ENCODE assay signal across 29 cellular contexts in the genomic region with DNA sequence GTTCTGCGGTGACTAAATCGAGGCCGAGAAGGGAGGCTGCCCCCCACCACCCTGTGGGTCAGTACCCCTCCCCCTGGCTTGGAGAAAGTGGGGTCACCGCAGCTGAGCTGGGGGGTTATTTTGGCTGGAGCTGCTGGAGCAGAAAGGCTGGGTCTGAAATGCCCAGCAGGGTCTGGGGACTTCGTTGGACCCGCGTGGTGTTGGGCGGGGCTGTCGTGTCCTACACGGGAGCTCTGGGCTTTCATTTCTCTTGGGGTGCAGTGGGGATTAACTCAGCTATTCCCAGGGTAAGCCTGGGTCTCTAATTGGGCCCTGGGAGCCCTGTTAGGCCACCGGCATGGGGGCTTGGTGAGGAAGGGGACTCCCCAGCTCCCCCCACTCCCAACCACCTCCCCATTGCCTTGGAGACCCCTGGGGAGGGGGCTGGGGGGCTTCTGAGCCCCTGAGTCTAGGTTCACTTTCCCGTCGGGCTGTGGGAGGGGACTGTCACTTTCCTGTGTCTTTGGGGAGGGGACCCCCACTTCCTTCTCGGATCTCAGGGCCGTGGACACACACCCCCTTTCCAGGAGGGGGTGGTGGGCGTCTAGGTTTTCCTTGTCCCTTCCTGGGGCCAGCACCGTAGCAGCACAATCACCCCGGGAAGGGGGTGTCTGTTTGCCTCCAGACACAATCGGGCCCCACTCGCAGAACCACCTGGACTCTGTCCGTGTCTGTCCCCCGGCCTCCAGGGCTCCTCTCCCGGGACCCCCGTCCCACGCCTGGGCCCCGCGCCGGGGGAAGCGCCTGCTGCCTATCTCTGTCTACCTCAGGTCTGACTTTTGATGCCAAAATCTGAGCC. TPM values are rescaled to one million over a fixed set of nuclear protein-coding genes. Genes with fewer than 3 reads are reported as not detected.
"Had no signal": no experiment of that assay in that cellular context is flagged by ENCODE, and none has a peak within 500 bp of the region (broad histone marks: within the 10 kb centered on the region; RNA-seq: fewer than 3 reads in every experiment).

No MANE protein-coding gene starts in this region.

- H3K4me1 ChIP-seq: breast epithelium, heart right ventricle, left lung, lower lobe of right lung, right lobe of liver, tibial nerve had no signal

- ATAC-seq: activated CD8-positive, alpha-beta T cell treated with anti-CD3 and anti-CD28 coated beads for 36 hours; activated naive CD4-positive, alpha-beta T cell treated with anti-CD3 and anti-CD28 coated beads, Interleukin-2, amount 50 U/mL, for 72 hours; left lung; lower lobe of right lung; right lobe of liver had no signal

- H3K27me3 ChIP-seq: breast epithelium, heart right ventricle, left lung, neutrophil, right lobe of liver, tibial nerve had no signal

- H3K27ac ChIP-seq: breast epithelium, heart right ventricle, left lung, lower lobe of right lung, neutrophil, right lobe of liver, tibial nerve had no signal

- H3K4me3 ChIP-seq: breast epithelium, heart right ventricle, left lung, lower lobe of right lung, right lobe of liver, tibial nerve had no signal

- DNase-seq: activated B cell treated with CpG ODN at 0.5 μM for 24 hours; activated CD4-positive, alpha-beta T cell treated with anti-CD3 and anti-CD28 coated beads, Interleukin-2, amount 50 U/mL, for 1 hour; activated CD8-positive, alpha-beta T cell treated with anti-CD3 and anti-CD28 coated beads for 36 hours; activated T-cell treated with anti-CD3 and anti-CD28 coated beads, Interleukin-2, amount 50 U/mL, for 48 hours; endodermal cell; foreskin fibroblast; heart right ventricle; left lung; lower lobe of right lung; mesendoderm; stimulated activated CD4-positive, alpha-beta T cell treated with anti-CD3 and anti-CD28 coated beads, Interleukin-4, amount 100 ng/mL, for 4 hours; stimulated activated CD8-positive, alpha-beta memory T cell treated with anti-CD3 and anti-CD28 coated beads, Interleukin-4, amount 100 ng/mL, for 48 hours; stimulated activated naive CD4-positive, alpha-beta T cell; T-helper 1 cell had no signal

RNA-seq across cellular contexts. Expression of a gene that starts 26.3 kb away (rescaled TPM):
- total RNA-seq: activated T-helper 2 cell treated with anti-CD3 and anti-CD28 coated beads, Interferon-gamma antibody, Interleukin-2, Interleukin-4, amounts not matched to agents 10 μg/mL and 5 μg/mL and 100 μg/mL, durations not matched to agents 14 hours and 24 hours and 36 hours; esophagus mucosa; natural killer cell treated with Interleukin-12 subunit alpha and Interleukin-12 subunit beta and Interleukin-15 and Interleukin-18, amount 100 ng/mL, for 72 hours; skeletal muscle tissue; urinary bladder had no signal

RNA-seq across cellular contexts. Expression of a gene that starts 47.4 kb away (rescaled TPM):
- total RNA-seq: activated B cell treated with CpG ODN at 0.5 μM for 24 hours; activated CD8-positive, alpha-beta T cell treated with anti-CD3 and anti-CD28 coated beads for 36 hours; activated naive CD4-positive, alpha-beta T cell treated with anti-CD3 and anti-CD28 coated beads, Interleukin-2, amount 50 U/mL, for 72 hours; activated T-helper 2 cell treated with anti-CD3 and anti-CD28 coated beads, Interferon-gamma antibody, Interleukin-2, Interleukin-4, amounts not matched to agents 10 μg/mL and 5 μg/mL and 100 μg/mL, durations not matched to agents 14 hours and 24 hours and 36 hours; breast epithelium; endodermal cell; esophagus mucosa; heart right ventricle; left lung; lower lobe of right lung; mononuclear cell; natural killer cell treated with Interleukin-12 subunit alpha and Interleukin-12 subunit beta and Interleukin-15 and Interleukin-18, amount 100 ng/mL, for 72 hours; osteocyte; posterior vena cava; renal cortical epithelial cell; right lobe of liver; skeletal muscle tissue; temporal lobe; tibial nerve; urinary bladder had no signal
- polyA plus RNA-seq: heart right ventricle, urinary bladder had no signal
